Comparison of ENCODE assay signal across 8 cellular contexts in genomic region chr9:27726244-27727141, GRCh38.
A peak's percentile ranks its signal among the peaks of the same experiment; 100 is the strongest.
DNase-seq lines count a peak whose midpoint lies in the region; ATAC-seq and TF ChIP-seq lines count a peak whose summit lies in the region.

No MANE protein-coding gene starts in this region.

- CTCF ChIA-PET in Caco-2 (lab: Charles Lee), result no interaction called here

- no peaks in the 10 kb centered on the region for H3K9me3 Mint-ChIP-seq in Caco-2 (ENCODE audit: unreplicated experiment)

- H3K27me3 ChIP-seq in Caco-2 (replicated peaks; ENCODE audit: control insufficient read depth, insufficient read depth, low read length) (no peaks in the 10 kb centered on the region), NT2/D1 (ENCODE audit: insufficient read depth, insufficient read length) (no peaks in the 10 kb centered on the region), gastroesophageal sphincter (no peaks in the 10 kb centered on the region), parathyroid adenoma (ENCODE audit: control insufficient read depth, insufficient read depth, low read length) (no peaks in the 10 kb centered on the region)

- no peak for TF ChIP-seq EP300 in gastroesophageal sphincter (IDR thresholded peaks at IDR 0.05)

- no peak overlapping the region for H3K4me2 ChIP-seq in parathyroid adenoma (ENCODE audit: low read length)

- no peaks in the 10 kb centered on the region for H3K79me2 ChIP-seq in parathyroid adenoma

- WGBS in gastroesophageal sphincter (ENCODE audit: low coverage in 1 of 2), 2 donors, result 2 to 5% methylated on average over 5 of the region's 5 CpGs

- POLR2A ChIA-PET in Caco-2 (lab: Charles Lee), result no interaction called here

- H3K27ac Mint-ChIP-seq in Caco-2 (ENCODE audit: unreplicated experiment), result no peak overlapping the region

- H3K4me3 ChIP-seq in Caco-2 (ENCODE audit: low read depth, low read length) (no peak overlapping the region), NT2/D1 (ENCODE audit: insufficient read length, low read depth) (no peak overlapping the region), gastroesophageal sphincter (peak overlapping the region in 1 of 2 donors; percentile 6), parathyroid adenoma (ENCODE audit: low read depth, low read length) (no peak overlapping the region)

- H3K4me1 ChIP-seq in Caco-2 (no peaks in the 10 kb centered on the region), NT2/D1 (ENCODE audit: insufficient read depth, insufficient read length) (no peaks in the 10 kb centered on the region), gastroesophageal sphincter (peaks cover 0 to 5% (median 0%) of the 10 kb centered on the region in 3 donors), parathyroid adenoma (no peaks in the 10 kb centered on the region)

- DNase-seq in Caco-2 (peak; percentile 32 to 34), HPDE6-E6E7 (ENCODE audit: extremely low spot score) (peak; percentile 17), NT2/D1 (ENCODE audit: low read depth, low spot score) (peak; percentile 81), NOMO-1 (lab: John Stamatoyannopoulos, UW; ENCODE audit: unreplicated experiment in 2 of 2) (no peak)
- DNase-seq in activated T-cell treated with anti-CD3 and anti-CD28 coated beads, Interleukin-2, amount 50 U/mL, for 48 hours, result peak; percentile 57

- peak in 1 of 2 experiments; percentile 32 for TF ChIP-seq CTCF in Caco-2 (IDR thresholded peaks at IDR 0.05; ENCODE audit: insufficient read depth in 1 of 2, low read depth in 1 of 2, low read length in 1 of 2, severe bottlenecking in 1 of 2, unreplicated experiment in 1 of 2)
- TF ChIP-seq CTCF in gastroesophageal sphincter (IDR thresholded peaks at IDR 0.05), result peak; percentile 51 to 87 (median 56)
- peak; percentile 52 for TF ChIP-seq CTCF in parathyroid adenoma (IDR thresholded peaks at IDR 0.05)

- TF ChIP-seq POLR2A in gastroesophageal sphincter (IDR thresholded peaks at IDR 0.05), result no peak

- intact Hi-C loops in Caco-2 (cut with micrococcal nuclease; ENCODE audit: unreplicated experiment), result loop anchor here (1.0 to 5.0 kb wide), 2 partner anchors 347 to 641 kb away; no protein-coding TSS in a partner anchor

- BruUV-seq in Caco-2 (replicated peaks; lab: Mats Ljungman, UMichigan), result no TSS peak

- H3K9ac ChIP-seq in NT2/D1 (ENCODE audit: insufficient read length, low read depth) (no peak overlapping the region), parathyroid adenoma (no peak overlapping the region)

- H3K36me3 ChIP-seq in Caco-2 (ENCODE audit: control insufficient read depth, insufficient read depth, low read length), result no peaks in the 10 kb centered on the region
- H3K36me3 ChIP-seq in NT2/D1 (ENCODE audit: insufficient read depth, insufficient read length, low read length), result no peaks in the 10 kb centered on the region
- H3K36me3 ChIP-seq in gastroesophageal sphincter, result no peaks in the 10 kb centered on the region
- H3K36me3 ChIP-seq in parathyroid adenoma (ENCODE audit: control insufficient read depth, insufficient read depth, low read length), result no peaks in the 10 kb centered on the region

- no peaks in the 10 kb centered on the region for H3K4me1 Mint-ChIP-seq in Caco-2 (ENCODE audit: low read depth, unreplicated experiment)

- H2AFZ ChIP-seq in parathyroid adenoma, result peak overlapping the region; percentile 33

- H3K4me3 Mint-ChIP-seq in Caco-2 (ENCODE audit: unreplicated experiment), result no peak overlapping the region

- no peaks in the 10 kb centered on the region for H3K36me3 Mint-ChIP-seq in Caco-2 (ENCODE audit: insufficient read depth, unreplicated experiment)

- no peak overlapping the region for H3K27ac ChIP-seq in gastroesophageal sphincter
- H3K27ac ChIP-seq in parathyroid adenoma, result no peak overlapping the region

- no peaks in the 10 kb centered on the region for H3K9me3 ChIP-seq in Caco-2
- H3K9me3 ChIP-seq in NT2/D1 (ENCODE audit: insufficient read depth, low read length), result no peaks in the 10 kb centered on the region
- H3K9me3 ChIP-seq in gastroesophageal sphincter, result no peaks in the 10 kb centered on the region
- no peaks in the 10 kb centered on the region for H3K9me3 ChIP-seq in parathyroid adenoma (ENCODE audit: control insufficient read depth, low read length)

- ATAC-seq in GM19351 (IDR thresholded peaks at IDR 0.05; ENCODE audit: unreplicated experiment) (peak; percentile 95), gastroesophageal sphincter (peak; percentile 28)

- peaks cover 5% of the 10 kb centered on the region for H3K27me3 Mint-ChIP-seq in Caco-2 (ENCODE audit: insufficient read depth, unreplicated experiment)

Comparison
In these comparisons a context has a peak if more than half of its experiments do, and no peak if none do; other contexts are left out.
1. DNase-seq: peak in Caco-2 (2 of 2), HPDE6-E6E7 (single experiment), NT2/D1 (single experiment) and activated T-cell treated with anti-CD3 and anti-CD28 coated beads, Interleukin-2, amount 50 U/mL, for 48 hours (2 of 2); none in NOMO-1 (0 of 2).